In genomic region chr10:75228834-75229233, GRCh38 we compare ENCODE assay signal across 10 cellular contexts. TPM values are rescaled to one million over a fixed set of nuclear protein-coding genes. Genes with fewer than 3 reads are reported as not detected.
DNase-seq lines count a peak whose midpoint lies in the region; ATAC-seq, FAIRE-seq and TF ChIP-seq lines count a peak whose summit lies in the region.
"Had no signal": no experiment of that assay in that cellular context is flagged by ENCODE, and none has a peak within 500 bp of the region (broad histone marks: within the 10 kb centered on the region; RNA-seq: fewer than 3 reads in every experiment).

No MANE protein-coding gene starts in this region.

- intact Hi-C loops in activated CD4-positive, alpha-beta T cell treated with anti-CD3 and anti-CD28 coated beads, Interleukin-2, amount 10 ng/mL, durations not matched to agents 24 days and 14 days (cut with micrococcal nuclease): no loop called here
- intact Hi-C loops in pancreas (cut with DNase I): no loop called here

- H3K9me3 ChIP-seq in gastroesophageal sphincter (no peaks in the 10 kb centered on the region), pancreas (no peaks in the 10 kb centered on the region)
- H3K9me3 ChIP-seq: colonic mucosa had no signal

- peak overlapping the region; percentile 59 to 94 (median 86) for H3K27ac ChIP-seq in gastroesophageal sphincter
- no peak overlapping the region for H3K27ac ChIP-seq in pancreas
- H3K27ac ChIP-seq: colonic mucosa had no signal

- H3K4me3 ChIP-seq in gastroesophageal sphincter (no peak overlapping the region), pancreas (no peak overlapping the region)
- H3K4me3 ChIP-seq: colonic mucosa had no signal

- peaks cover 74% of the 10 kb centered on the region for H3K36me3 Mint-ChIP-seq in activated CD4-positive, alpha-beta T cell treated with anti-CD3 and anti-CD28 coated beads, Interleukin-2, amount 10 ng/mL, durations not matched to agents 24 days and 14 days (ENCODE audit: low read depth)
- H3K36me3 Mint-ChIP-seq in activated CD4-positive, alpha-beta memory T cell treated with anti-CD3 and anti-CD28 coated beads, Interleukin-2, amount 10 ng/mL, durations not matched to agents 7 days and 5 days (ENCODE audit: low read depth): peaks cover 69% of the 10 kb centered on the region
- peaks cover 47 to 56% of the 10 kb centered on the region in 2 donors for H3K36me3 Mint-ChIP-seq in stimulated activated naive B cell treated with anti-CD40 and anti-IgM and Interleukin-4, amounts not matched to agents 10 μg/mL and 1 μg/mL and 100 μg/mL, for 72 hours

- no peak for TF ChIP-seq EP300 in gastroesophageal sphincter (IDR thresholded peaks at IDR 0.05)

- 33 to 47% methylated on average over 3 to 4 of the region's 4 CpGs for WGBS in gastroesophageal sphincter (ENCODE audit: low coverage in 1 of 2), 2 donors
- whole genome bisulfite sequencing in pancreas, 2 donors: 40 to 45% methylated on average over 4 of the region's 4 CpGs

- peaks cover 48% of the 10 kb centered on the region for H3K4me1 Mint-ChIP-seq in activated CD4-positive, alpha-beta T cell treated with anti-CD3 and anti-CD28 coated beads, Interleukin-2, amount 10 ng/mL, durations not matched to agents 24 days and 14 days
- H3K4me1 Mint-ChIP-seq in activated CD4-positive, alpha-beta memory T cell treated with anti-CD3 and anti-CD28 coated beads, Interleukin-2, amount 10 ng/mL, durations not matched to agents 7 days and 5 days: peaks cover 59% of the 10 kb centered on the region
- H3K4me1 Mint-ChIP-seq in stimulated activated naive B cell treated with anti-CD40 and anti-IgM and Interleukin-4, amounts not matched to agents 10 μg/mL and 1 μg/mL and 100 μg/mL, for 72 hours: peaks cover 22 to 63% of the 10 kb centered on the region in 2 donors

- H3K4me1 ChIP-seq in gastroesophageal sphincter (peaks cover 27 to 70% (median 36%) of the 10 kb centered on the region in 3 donors), pancreas (peaks cover 28 to 40% (median 29%) of the 10 kb centered on the region in 3 donors)

- CTCF ChIA-PET in activated CD4-positive, alpha-beta memory T cell treated with anti-CD3 and anti-CD28 coated beads, Interleukin-2, amount 10 ng/mL, durations not matched to agents 7 days and 5 days (lab: Charles Lee): interaction anchor here (0.6 to 11.0 kb wide), 4 partner anchors 10 to 44 kb away, joined by 3 to 215 read pairs (median 66); partner anchors contain the start of gene VDAC2

- POLR2A ChIA-PET in activated CD4-positive, alpha-beta memory T cell treated with anti-CD3 and anti-CD28 coated beads, Interleukin-2, amount 10 ng/mL, durations not matched to agents 7 days and 5 days (lab: Charles Lee): interaction anchor here (1.7 to 8.8 kb wide), 4 partner anchors 13 to 41 kb away, joined by 4 to 193 read pairs (median 12); partner anchors contain the start of gene VDAC2

- H3K27me3 Mint-ChIP-seq in activated CD4-positive, alpha-beta T cell treated with anti-CD3 and anti-CD28 coated beads, Interleukin-2, amount 10 ng/mL, durations not matched to agents 24 days and 14 days: no peaks in the 10 kb centered on the region
- no peaks in the 10 kb centered on the region for H3K27me3 Mint-ChIP-seq in activated CD4-positive, alpha-beta memory T cell treated with anti-CD3 and anti-CD28 coated beads, Interleukin-2, amount 10 ng/mL, durations not matched to agents 7 days and 5 days
- H3K27me3 Mint-ChIP-seq in stimulated activated naive B cell treated with anti-CD40 and anti-IgM and Interleukin-4, amounts not matched to agents 10 μg/mL and 1 μg/mL and 100 μg/mL, for 72 hours: no peaks in the 10 kb centered on the region

- FAIRE-seq in pancreas (lab: Jason Lieb, UNC): no peak

- DNase-seq in activated CD4-positive, alpha-beta T cell treated with anti-CD3 and anti-CD28 coated beads, Interleukin-2, amount 10 ng/mL, durations not matched to agents 24 days and 14 days: no peak
- no peak for DNase-seq in activated CD4-positive, alpha-beta T cell treated with anti-CD3 and anti-CD28 coated beads for 48 hours
- DNase-seq in activated CD4-positive, alpha-beta memory T cell treated with anti-CD3 and anti-CD28 coated beads, Interleukin-2, amount 10 ng/mL, durations not matched to agents 7 days and 5 days: no peak
- DNase-seq in stimulated activated naive B cell treated with anti-CD40 and anti-IgM and Interleukin-4, amounts not matched to agents 10 μg/mL and 1 μg/mL and 100 μg/mL, for 72 hours: no peak
- DNase-seq in NCI-H345 treated with DMSO at 0.1 percent for 48 hours (lab: John Stamatoyannopoulos, UW; ENCODE audit: unreplicated experiment): no peak
- no peak for DNase-seq in pancreas
- DNase-seq: activated CD8-positive, alpha-beta memory T cell treated with anti-CD3 and anti-CD28 coated beads, Interleukin-2, amount 50 U/mL, for 48 hours; colonic mucosa had no signal

- ATAC-seq in gastroesophageal sphincter: no peak
- ATAC-seq in stimulated activated naive B cell treated with anti-CD40 and anti-IgM and Interleukin-4, amounts not matched to agents 10 μg/mL and 1 μg/mL and 100 μg/mL, for 72 hours (replicated peaks): no peak
- ATAC-seq in HG03135 (IDR thresholded peaks at IDR 0.05; ENCODE audit: unreplicated experiment): no peak
- ATAC-seq in pancreas: no peak

- H3K9me3 Mint-ChIP-seq in activated CD4-positive, alpha-beta T cell treated with anti-CD3 and anti-CD28 coated beads, Interleukin-2, amount 10 ng/mL, durations not matched to agents 24 days and 14 days: no peaks in the 10 kb centered on the region
- H3K9me3 Mint-ChIP-seq in activated CD4-positive, alpha-beta memory T cell treated with anti-CD3 and anti-CD28 coated beads, Interleukin-2, amount 10 ng/mL, durations not matched to agents 7 days and 5 days: no peaks in the 10 kb centered on the region
- no peaks in the 10 kb centered on the region for H3K9me3 Mint-ChIP-seq in stimulated activated naive B cell treated with anti-CD40 and anti-IgM and Interleukin-4, amounts not matched to agents 10 μg/mL and 1 μg/mL and 100 μg/mL, for 72 hours

- TF ChIP-seq CTCF in gastroesophageal sphincter (IDR thresholded peaks at IDR 0.05) (no peak), pancreas (IDR thresholded peaks at IDR 0.05) (no peak)

- no peaks in the 10 kb centered on the region for H3K27me3 ChIP-seq in gastroesophageal sphincter
- no peaks in the 10 kb centered on the region for H3K27me3 ChIP-seq in pancreas
- H3K27me3 ChIP-seq: colonic mucosa had no signal

- peak overlapping the region; percentile 64 for H3K27ac Mint-ChIP-seq in activated CD4-positive, alpha-beta T cell treated with anti-CD3 and anti-CD28 coated beads, Interleukin-2, amount 10 ng/mL, durations not matched to agents 24 days and 14 days
- H3K27ac Mint-ChIP-seq in activated CD4-positive, alpha-beta memory T cell treated with anti-CD3 and anti-CD28 coated beads, Interleukin-2, amount 10 ng/mL, durations not matched to agents 7 days and 5 days: peak overlapping the region; percentile 67
- peak overlapping the region; percentile 88 for H3K27ac Mint-ChIP-seq in stimulated activated naive B cell treated with anti-CD40 and anti-IgM and Interleukin-4, amounts not matched to agents 10 μg/mL and 1 μg/mL and 100 μg/mL, for 72 hours

- H3K36me3 ChIP-seq in gastroesophageal sphincter (peaks cover 0 to 50% of the 10 kb centered on the region in 2 donors), pancreas (peaks cover 0 to 20% (median 3%) of the 10 kb centered on the region in 3 donors)

- H3K4me3 Mint-ChIP-seq in activated CD4-positive, alpha-beta T cell treated with anti-CD3 and anti-CD28 coated beads, Interleukin-2, amount 10 ng/mL, durations not matched to agents 24 days and 14 days: no peak overlapping the region
- no peak overlapping the region for H3K4me3 Mint-ChIP-seq in activated CD4-positive, alpha-beta memory T cell treated with anti-CD3 and anti-CD28 coated beads, Interleukin-2, amount 10 ng/mL, durations not matched to agents 7 days and 5 days
- no peak overlapping the region for H3K4me3 Mint-ChIP-seq in stimulated activated naive B cell treated with anti-CD40 and anti-IgM and Interleukin-4, amounts not matched to agents 10 μg/mL and 1 μg/mL and 100 μg/mL, for 72 hours

- TF ChIP-seq POLR2A in gastroesophageal sphincter (IDR thresholded peaks at IDR 0.05): no peak

RNA-seq across cellular contexts. Expression of gene COMTD1, which starts 6.9 kb away (rescaled TPM):
- total RNA-seq in activated CD4-positive, alpha-beta T cell treated with anti-CD3 and anti-CD28 coated beads, Interleukin-2, amount 10 ng/mL, durations not matched to agents 24 days and 14 days: 37.1 and 38.1 TPM in 2 replicates
- total RNA-seq in activated CD4-positive, alpha-beta memory T cell treated with anti-CD3 and anti-CD28 coated beads, Interleukin-2, amount 10 ng/mL, durations not matched to agents 7 days and 5 days: 10 to 100 TPM; 34.2 to 34.8 TPM
- total RNA-seq in gastroesophageal sphincter: 10 to 100 TPM; 15.3 to 25.8 (median 21.6) TPM
- total RNA-seq in pancreas: 10 to 100 TPM; 54.1 to 99.4 (median 64.0) TPM
- 100 to 1,000 TPM; 153 to 318 TPM for polyA plus RNA-seq in pancreas

RNA-seq across cellular contexts. Expression of gene VDAC2, which starts 18.2 kb away (rescaled TPM):
- 245 and 249 TPM in 2 replicates for total RNA-seq in activated CD4-positive, alpha-beta T cell treated with anti-CD3 and anti-CD28 coated beads, Interleukin-2, amount 10 ng/mL, durations not matched to agents 24 days and 14 days
- total RNA-seq in activated CD4-positive, alpha-beta memory T cell treated with anti-CD3 and anti-CD28 coated beads, Interleukin-2, amount 10 ng/mL, durations not matched to agents 7 days and 5 days: 100 to 1,000 TPM; 128 to 133 TPM
- total RNA-seq in gastroesophageal sphincter (100 to 1,000 TPM; 199 to 283 (median 249) TPM), pancreas (100 to 1,000 TPM in 3 of 6 donors, 10 to 100 TPM in 3; 79.4 to 113 (median 96.4) TPM)
- 10 to 100 TPM; 56.6 to 81.9 TPM for polyA plus RNA-seq in pancreas

Comparison
In these comparisons a context has a peak if more than half of its experiments do, and no peak if none do; other contexts are left out.
1. H3K27ac ChIP-seq: peak in gastroesophageal sphincter (4 of 4); none in pancreas (0 of 4).
2. Peak in every context shown above with its lines, with median percentiles within 50 percentile points of each other: H3K27ac Mint-ChIP-seq.